Comparison of ENCODE assay signal across 10 cellular contexts in the genomic region with DNA sequence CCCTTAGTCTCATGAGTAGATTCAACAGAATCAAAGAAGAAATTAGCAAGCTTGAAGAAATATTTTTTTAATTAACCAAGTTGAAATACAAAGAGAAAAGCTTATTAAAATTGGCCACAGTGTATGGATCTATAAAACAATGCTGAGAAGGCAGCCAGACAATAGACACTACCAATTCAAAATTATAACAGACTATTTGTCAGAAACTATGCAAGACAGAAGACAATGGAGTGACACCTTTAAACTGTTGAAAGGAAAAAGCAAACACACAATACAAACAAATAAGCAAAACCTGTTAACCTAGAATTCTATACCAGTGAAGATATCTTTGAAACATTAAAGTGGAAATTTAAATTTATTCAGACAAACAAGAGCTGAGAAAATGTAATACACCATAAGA.
"Had no signal": no experiment of that assay in that cellular context is flagged by ENCODE, and none has a peak within 500 bp of the region (broad histone marks: within the 10 kb centered on the region; RNA-seq: fewer than 3 reads in every experiment).

No MANE protein-coding gene starts in this region.

- H3K4me3 ChIP-seq: GM23338, K562 had no signal

- ATAC-seq: GM23338, K562 had no signal

- DNase-seq: H9, HCEC 1CT, HFFc6, IMR-90, KG1 had no signal

- FAIRE-seq: H1, H54, HTR-8/SVneo, K562 had no signal
